ENCODE assay signal across 24 cellular contexts in genomic region chrX:332916-333610, GRCh38. TPM values are rescaled to one million over a fixed set of nuclear protein-coding genes. Genes with fewer than 3 reads are reported as not detected.
DNase-seq lines count a peak whose midpoint lies in the region; ATAC-seq and TF ChIP-seq lines count a peak whose summit lies in the region.
"Had no signal": no experiment of that assay in that cellular context is flagged by ENCODE, and none has a peak within 500 bp of the region (broad histone marks: within the 10 kb centered on the region; RNA-seq: fewer than 3 reads in every experiment).

No MANE protein-coding gene starts in this region.

- intact Hi-C loops in left ventricle myocardium inferior (cut with micrococcal nuclease): no loop called here
- intact Hi-C loops in upper lobe of right lung (cut with DNase I): no loop called here

- DNase-seq in activated CD8-positive, alpha-beta memory T cell treated with anti-CD3 and anti-CD28 coated beads, Interleukin-2, amount 50 U/mL, for 4 hours: peak; percentile 11
- no peak for DNase-seq in activated CD8-positive, alpha-beta memory T cell treated with anti-CD3 and anti-CD28 coated beads for 24 hours
- DNase-seq in left ventricle myocardium inferior (peak; percentile 10), neuronal stem cell (ENCODE audit: low spot score) (no peak), upper lobe of right lung (peak; percentile 61), iPS-NIHi11 (ENCODE audit: low spot score) (no peak)
- no peak for DNase-seq in stimulated activated naive B cell treated with anti-CD40 and anti-IgM and Interleukin-4, amounts not matched to agents 10 μg/mL and 1 μg/mL and 100 μg/mL, for 72 hours
- DNase-seq: ACHN, COR-L47, DMS79, MV-4-11, NCI-H1105 treated with DMSO at 0.1 percent for 48 hours, NCI-H2029 treated with DMSO at 0.1 percent for 48 hours, NCI-H2171 treated with DMSO at 0.1 percent for 48 hours, NCI-H524 treated with DMSO at 0.1 percent for 48 hours, NCI-H82, SHP77 treated with DMSO at 0.1 percent for 48 hours had no signal

- ATAC-seq in upper lobe of right lung: no peak
- no peak for ATAC-seq in stimulated activated naive B cell treated with anti-CD40 and anti-IgM and Interleukin-4, amounts not matched to agents 10 μg/mL and 1 μg/mL and 100 μg/mL, for 72 hours (replicated peaks)
- no peak for ATAC-seq in GM18870 (IDR thresholded peaks at IDR 0.05; ENCODE audit: unreplicated experiment)

- H4K8ac ChIP-seq in neuronal stem cell (ENCODE audit: low read depth, low read length): no peak overlapping the region

- peaks cover 9% of the 10 kb centered on the region for H3K79me1 ChIP-seq in neuronal stem cell (ENCODE audit: low read depth, low read length)

- H3K27me3 ChIP-seq in left ventricle myocardium inferior (ENCODE audit: low read depth) (peaks cover 19% of the 10 kb centered on the region), neuronal stem cell (ENCODE audit: control insufficient read depth in 3 of 3, insufficient read depth in 3 of 3, low read depth in 1 of 3, low read length in 3 of 3) (no peaks in the 10 kb centered on the region), upper lobe of right lung (peaks cover 12% of the 10 kb centered on the region)

- no peak overlapping the region for H2BK120ac ChIP-seq in neuronal stem cell (ENCODE audit: low read depth, low read length)

- H2BK12ac ChIP-seq in neuronal stem cell (ENCODE audit: low read length): peak overlapping the region; percentile 63

- H3K4me1 Mint-ChIP-seq in stimulated activated naive B cell treated with anti-CD40 and anti-IgM and Interleukin-4, amounts not matched to agents 10 μg/mL and 1 μg/mL and 100 μg/mL, for 72 hours: peaks cover 3 to 7% of the 10 kb centered on the region in 2 donors

- H3K23ac ChIP-seq in neuronal stem cell (ENCODE audit: low read depth, low read length, poor library complexity): peak overlapping the region; percentile 91

- peaks cover 25 to 33% of the 10 kb centered on the region in 2 donors for H3K36me3 Mint-ChIP-seq in stimulated activated naive B cell treated with anti-CD40 and anti-IgM and Interleukin-4, amounts not matched to agents 10 μg/mL and 1 μg/mL and 100 μg/mL, for 72 hours

- H3K36me3 ChIP-seq in left ventricle myocardium inferior (peaks cover 48% of the 10 kb centered on the region), neuronal stem cell (replicated peaks in 1 of 2; ENCODE audit: control insufficient read depth in 2 of 2, insufficient read depth in 2 of 2, low read length in 2 of 2) (peaks cover 25 to 49% of the 10 kb centered on the region in 2 donors), upper lobe of right lung (no peaks in the 10 kb centered on the region)

- TF ChIP-seq CTCF in left ventricle myocardium inferior (IDR thresholded peaks at IDR 0.05; ENCODE audit: borderline replicate concordance): no peak
- TF ChIP-seq CTCF in upper lobe of right lung (IDR thresholded peaks at IDR 0.05): no peak

- H2AK5ac ChIP-seq in neuronal stem cell (ENCODE audit: low read depth, low read length): peak overlapping the region; percentile 63

- no peak overlapping the region for H3K18ac ChIP-seq in neuronal stem cell (ENCODE audit: low read length)

- no peaks in the 10 kb centered on the region for H3K9me3 ChIP-seq in left ventricle myocardium inferior (replicated peaks)
- peaks cover 4 to 10% of the 10 kb centered on the region in 2 donors for H3K9me3 ChIP-seq in neuronal stem cell (replicated peaks in 1 of 2; ENCODE audit: control insufficient read depth in 2 of 2, insufficient read depth in 1 of 2, low read depth in 1 of 2, low read length in 2 of 2)
- no peaks in the 10 kb centered on the region for H3K9me3 ChIP-seq in upper lobe of right lung
- H3K9me3 ChIP-seq: BLaER1, HAP-1 had no signal

- no CpG with 5 or more reads among the region's 33 CpGs for WGBS in neuronal stem cell (ENCODE audit: extremely low coverage in 2 of 2, insufficient read length in 2 of 2, insufficient replicate concordance in 1 of 2), 2 donors

- no peak overlapping the region for H3K14ac ChIP-seq in neuronal stem cell (ENCODE audit: low read length)

- H3K4me2 ChIP-seq in neuronal stem cell (ENCODE audit: insufficient read depth, low read length, poor library complexity, severe bottlenecking): no peak overlapping the region
- H3K4me2 ChIP-seq: BLaER1 had no signal

- H3K27ac ChIP-seq in left ventricle myocardium inferior (replicated peaks): no peak overlapping the region
- no peak overlapping the region for H3K27ac ChIP-seq in neuronal stem cell (replicated peaks; ENCODE audit: low read length)
- no peak overlapping the region for H3K27ac ChIP-seq in upper lobe of right lung
- H3K27ac ChIP-seq: 22Rv1, BLaER1, SK-N-MC had no signal

- H3K4me3 Mint-ChIP-seq in stimulated activated naive B cell treated with anti-CD40 and anti-IgM and Interleukin-4, amounts not matched to agents 10 μg/mL and 1 μg/mL and 100 μg/mL, for 72 hours: no peak overlapping the region
- H3K4me3 Mint-ChIP-seq: CD4-positive, alpha-beta T cell had no signal

- no peak overlapping the region for H3K4ac ChIP-seq in neuronal stem cell (ENCODE audit: low read length)

- peak overlapping the region; percentile 24 for H2BK5ac ChIP-seq in neuronal stem cell (ENCODE audit: low read length)

- no peaks in the 10 kb centered on the region for H3K9me3 Mint-ChIP-seq in stimulated activated naive B cell treated with anti-CD40 and anti-IgM and Interleukin-4, amounts not matched to agents 10 μg/mL and 1 μg/mL and 100 μg/mL, for 72 hours
- H3K9me3 Mint-ChIP-seq: CD4-positive, alpha-beta T cell; IgD-negative memory B cell had no signal

- H3K4me3 ChIP-seq in left ventricle myocardium inferior (no peak overlapping the region), neuronal stem cell (ENCODE audit: low read length in 2 of 2) (no peak overlapping the region), upper lobe of right lung (no peak overlapping the region)
- H3K4me3 ChIP-seq: BLaER1, HAP-1, SK-N-MC had no signal

- no peak overlapping the region for H3K27ac Mint-ChIP-seq in stimulated activated naive B cell treated with anti-CD40 and anti-IgM and Interleukin-4, amounts not matched to agents 10 μg/mL and 1 μg/mL and 100 μg/mL, for 72 hours
- H3K27ac Mint-ChIP-seq: CD4-positive, alpha-beta T cell; IgD-negative memory B cell had no signal

- H2AFZ ChIP-seq in neuronal stem cell (ENCODE audit: low read length): no peak overlapping the region

- peak overlapping the region; percentile 12 for H3K9ac ChIP-seq in neuronal stem cell (ENCODE audit: low read depth, low read length, poor library complexity)
- H3K9ac ChIP-seq: BLaER1 had no signal

- H3K4me1 ChIP-seq in left ventricle myocardium inferior (peaks cover 16% of the 10 kb centered on the region), neuronal stem cell (ENCODE audit: control insufficient read depth in 2 of 2, insufficient read depth in 1 of 2, low read depth in 1 of 2, low read length in 2 of 2) (peaks cover 3 to 6% of the 10 kb centered on the region in 2 donors), upper lobe of right lung (peaks cover 9% of the 10 kb centered on the region)
- H3K4me1 ChIP-seq: HAP-1 had no signal

- no peak overlapping the region for H2BK15ac ChIP-seq in neuronal stem cell (ENCODE audit: low read length)

- H3K27me3 Mint-ChIP-seq in stimulated activated naive B cell treated with anti-CD40 and anti-IgM and Interleukin-4, amounts not matched to agents 10 μg/mL and 1 μg/mL and 100 μg/mL, for 72 hours: peaks cover 9 to 16% of the 10 kb centered on the region in 2 donors
- H3K27me3 Mint-ChIP-seq: CD4-positive, alpha-beta T cell; IgD-negative memory B cell had no signal

- H4K91ac ChIP-seq in neuronal stem cell (ENCODE audit: low read depth, low read length, poor library complexity): no peak overlapping the region

RNA-seq across cellular contexts. Expression of gene GTPBP6, which starts 14.5 kb away (rescaled TPM):
- total RNA-seq in left ventricle myocardium inferior (51.1 TPM), upper lobe of right lung (55.1 TPM)
- polyA plus RNA-seq in neuronal stem cell (2013, experiment 1 of 2): 42.2 TPM
- 42.0 TPM for polyA plus RNA-seq in neuronal stem cell (2013, experiment 2 of 2)

RNA-seq across cellular contexts. Expression of gene PLCXD1, which starts 51.9 kb away (rescaled TPM):
- total RNA-seq in left ventricle myocardium inferior (4.0 TPM), upper lobe of right lung (34.4 TPM)
- 32.6 TPM for polyA plus RNA-seq in neuronal stem cell (2013, experiment 1 of 2)
- polyA plus RNA-seq in neuronal stem cell (2013, experiment 2 of 2): 33.7 TPM

RNA-seq across cellular contexts. Expression of gene PPP2R3B, which starts 53.6 kb away (rescaled TPM):
- total RNA-seq in left ventricle myocardium inferior (170 TPM), upper lobe of right lung (12.8 TPM)
- 57.0 TPM for polyA plus RNA-seq in neuronal stem cell (2013, experiment 1 of 2)
- 53.8 TPM for polyA plus RNA-seq in neuronal stem cell (2013, experiment 2 of 2)

Comparison
In these comparisons a context has a peak if more than half of its experiments do, and no peak if none do; other contexts are left out.
1. DNase-seq: peak in activated CD8-positive, alpha-beta memory T cell treated with anti-CD3 and anti-CD28 coated beads, Interleukin-2, amount 50 U/mL, for 4 hours (single experiment), left ventricle myocardium inferior (single experiment) and upper lobe of right lung (single experiment); none in activated CD8-positive, alpha-beta memory T cell treated with anti-CD3 and anti-CD28 coated beads for 24 hours (single experiment), neuronal stem cell (single experiment), stimulated activated naive B cell treated with anti-CD40 and anti-IgM and Interleukin-4, amounts not matched to agents 10 μg/mL and 1 μg/mL and 100 μg/mL, for 72 hours (single experiment) and iPS-NIHi11 (single experiment).
2. RNA of gene PPP2R3B, which starts 53.6 kb away (total RNA-seq): 170 TPM in left ventricle myocardium inferior (single experiment); 12.8 TPM in upper lobe of right lung (single experiment); every median in the first group is over 10 times any median in the second.